ENCODE assay signal across 1 cellular context in the genomic region with DNA sequence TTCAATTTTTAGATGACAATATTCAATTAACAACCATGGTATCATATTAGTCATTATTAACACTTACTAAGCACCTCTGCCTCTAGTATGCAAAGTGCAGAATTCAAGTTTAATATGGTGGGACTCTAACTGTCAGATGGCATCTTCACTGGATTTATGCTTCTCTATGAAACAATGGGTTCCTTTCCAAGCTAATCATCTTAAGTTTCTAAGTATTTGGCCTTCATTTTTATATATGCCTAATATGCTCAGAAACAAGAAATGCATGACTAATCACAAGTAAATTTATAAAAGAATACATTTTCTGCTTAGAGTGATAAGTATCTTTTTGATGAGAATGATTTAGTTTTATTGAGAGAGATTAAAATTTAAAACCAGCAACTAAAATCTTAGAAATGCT.
TF ChIP-seq lines count a peak whose summit lies in the region.

No MANE protein-coding gene starts in this region.

TF ChIP-seq in IMR-90, 13 proteins besides CTCF, POLR2A, EP300 and RAD21:
- TF ChIP-seq RCOR1 (IDR thresholded peaks at IDR 0.05; ENCODE audit: insufficient replicate concordance, low read length) = no peak
- no peak for TF ChIP-seq SMC3 (IDR thresholded peaks at IDR 0.05; ENCODE audit: low read depth, low read length)
- no peak for TF ChIP-seq RFX5 (IDR thresholded peaks at IDR 0.05; ENCODE audit: low read depth, low read length)
- TF ChIP-seq, protein P1, sequence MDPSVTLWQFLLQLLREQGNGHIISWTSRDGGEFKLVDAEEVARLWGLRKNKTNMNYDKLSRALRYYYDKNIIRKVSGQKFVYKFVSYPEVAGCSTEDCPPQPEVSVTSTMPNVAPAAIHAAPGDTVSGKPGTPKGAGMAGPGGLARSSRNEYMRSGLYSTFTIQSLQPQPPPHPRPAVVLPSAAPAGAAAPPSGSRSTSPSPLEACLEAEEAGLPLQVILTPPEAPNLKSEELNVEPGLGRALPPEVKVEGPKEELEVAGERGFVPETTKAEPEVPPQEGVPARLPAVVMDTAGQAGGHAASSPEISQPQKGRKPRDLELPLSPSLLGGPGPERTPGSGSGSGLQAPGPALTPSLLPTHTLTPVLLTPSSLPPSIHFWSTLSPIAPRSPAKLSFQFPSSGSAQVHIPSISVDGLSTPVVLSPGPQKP (IDR thresholded peaks at IDR 0.05; ENCODE audit: borderline replicate concordance, low read depth, low read length) = no peak
- TF ChIP-seq MAFK (IDR thresholded peaks at IDR 0.05; ENCODE audit: low read depth, low read length) = no peak
- no peak for TF ChIP-seq CEBPB (IDR thresholded peaks at IDR 0.05; ENCODE audit: low read depth, low read length)
- TF ChIP-seq, protein P2, sequence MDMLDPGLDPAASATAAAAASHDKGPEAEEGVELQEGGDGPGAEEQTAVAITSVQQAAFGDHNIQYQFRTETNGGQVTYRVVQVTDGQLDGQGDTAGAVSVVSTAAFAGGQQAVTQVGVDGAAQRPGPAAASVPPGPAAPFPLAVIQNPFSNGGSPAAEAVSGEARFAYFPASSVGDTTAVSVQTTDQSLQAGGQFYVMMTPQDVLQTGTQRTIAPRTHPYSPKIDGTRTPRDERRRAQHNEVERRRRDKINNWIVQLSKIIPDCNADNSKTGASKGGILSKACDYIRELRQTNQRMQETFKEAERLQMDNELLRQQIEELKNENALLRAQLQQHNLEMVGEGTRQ (IDR thresholded peaks at IDR 0.05; ENCODE audit: low read depth, low read length) = no peak
